Comparison of ENCODE assay signal across 25 cellular contexts in the genomic region with DNA sequence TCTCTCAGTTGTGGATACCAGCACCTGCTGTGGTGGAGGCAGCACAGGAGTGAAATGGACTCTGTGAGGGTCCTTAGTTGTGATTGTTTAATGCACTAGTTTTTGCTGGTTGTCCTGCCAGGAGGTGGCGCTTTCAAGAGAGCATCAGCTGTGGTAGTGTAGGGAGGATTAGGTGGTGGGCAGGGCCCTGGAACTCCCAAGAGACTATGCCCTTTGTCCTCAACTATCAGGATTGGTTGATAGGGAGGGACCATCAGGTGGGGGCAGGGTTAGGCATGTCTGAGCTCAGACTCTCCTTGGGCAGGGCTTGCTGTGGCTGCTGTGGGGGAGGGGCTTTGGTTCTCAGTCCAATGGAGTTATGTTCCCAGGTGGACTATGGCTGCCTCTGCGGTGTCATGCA.
DNase-seq lines count a peak whose midpoint lies in the region; ATAC-seq, FAIRE-seq and TF ChIP-seq lines count a peak whose summit lies in the region.
"Had no signal": no experiment of that assay in that cellular context is flagged by ENCODE, and none has a peak within 500 bp of the region (broad histone marks: within the 10 kb centered on the region; RNA-seq: fewer than 3 reads in every experiment).

No MANE protein-coding gene starts in this region.

- no peaks in the 10 kb centered on the region for H3K36me3 ChIP-seq in OCI-LY3 (replicated peaks; ENCODE audit: low read depth, low read length)
- H3K36me3 ChIP-seq: pancreas had no signal

- H3K4me2 ChIP-seq in OCI-LY3 (ENCODE audit: low read length), result no peak overlapping the region

- no peak for ATAC-seq in HG03342 (IDR thresholded peaks at IDR 0.05; ENCODE audit: unreplicated experiment)
- no peak for ATAC-seq in right cardiac atrium
- ATAC-seq: K562; naive thymus-derived CD4-positive, alpha-beta T cell; pancreas; sciatic nerve; stimulated activated naive CD8-positive, alpha-beta T cell treated with anti-CD3 and anti-CD28 coated beads, Interleukin-15, amount 100 ng/mL, for 72 hours had no signal

- H3K27ac ChIP-seq in OCI-LY3 (ENCODE audit: low read length), result no peak overlapping the region
- no peak overlapping the region for H3K27ac ChIP-seq in right cardiac atrium (ENCODE audit: low read length)
- H3K27ac ChIP-seq: dorsolateral prefrontal cortex, epithelial cell of prostate, pancreas had no signal

- intact Hi-C loops in right cardiac atrium (cut with DNase I), result no loop called here

- H3K4me1 ChIP-seq in OCI-LY3 (ENCODE audit: low read length) (no peaks in the 10 kb centered on the region), right cardiac atrium (ENCODE audit: control insufficient read depth, insufficient read depth, low read length) (no peaks in the 10 kb centered on the region)
- H3K4me1 ChIP-seq: pancreas had no signal

- WGBS in right cardiac atrium, result 48% methylated on average over 2 of the region's 2 CpGs

- H3K4me3 ChIP-seq in OCI-LY3 (ENCODE audit: low read length), result no peak overlapping the region
- no peak overlapping the region for H3K4me3 ChIP-seq in right cardiac atrium (ENCODE audit: low read length)
- H3K4me3 ChIP-seq: dorsolateral prefrontal cortex, K562, pancreas had no signal

- no peak overlapping the region for H2AFZ ChIP-seq in OCI-LY3 (ENCODE audit: low read depth, low read length)

- peak; percentile 51 for FAIRE-seq in GM12892 (lab: Jason Lieb, UNC)
- FAIRE-seq: frontal cortex, K562 had no signal

- H3K9me3 ChIP-seq in OCI-LY3 (ENCODE audit: insufficient read depth, low read length) (no peaks in the 10 kb centered on the region), right cardiac atrium (ENCODE audit: control insufficient read depth, low read length) (no peaks in the 10 kb centered on the region)
- H3K9me3 ChIP-seq: pancreas had no signal

- no peaks in the 10 kb centered on the region for H3K79me2 ChIP-seq in OCI-LY3 (ENCODE audit: low read length)

- no peaks in the 10 kb centered on the region for H4K20me1 ChIP-seq in OCI-LY3 (ENCODE audit: insufficient read depth, low read length)

- no peak overlapping the region for H3K9ac ChIP-seq in OCI-LY3 (ENCODE audit: low read length)

- TF ChIP-seq CTCF in OCI-LY3 (IDR thresholded peaks at IDR 0.05; ENCODE audit: low read depth, low read length), result peak; percentile 43

- TF ChIP-seq POLR2A in GM12892 (IDR thresholded peaks at IDR 0.05; ENCODE audit: low read depth, low read length), result no peak

- DNase-seq in DMS53 (lab: John Stamatoyannopoulos, UW), result peak; percentile 14
- no peak for DNase-seq in DMS53 treated with DMSO at 0.1 percent for 48 hours (lab: John Stamatoyannopoulos, UW; ENCODE audit: unreplicated experiment)
- no peak for DNase-seq in GM12892 (ENCODE audit: insufficient read length)
- peak; percentile 27 for DNase-seq in iPS-NIHi7 (ENCODE audit: extremely low spot score)
- no peak for DNase-seq in T-helper 1 cell
- DNase-seq in right cardiac atrium, result no peak
- DNase-seq: 8988T; activated CD4-positive, alpha-beta T cell treated with anti-CD3 and anti-CD28 coated beads for 1 hour; activated CD8-positive, alpha-beta memory T cell treated with anti-CD3 and anti-CD28 coated beads, Interleukin-2, amount 50 U/mL, for 48 hours; activated gamma-delta T cell; amygdala; Calu3; dorsolateral prefrontal cortex; kidney glomerular epithelial cell; naive thymus-derived CD4-positive, alpha-beta T cell; NCI-H1930; stimulated activated naive CD8-positive, alpha-beta T cell treated with anti-CD3 and anti-CD28 coated beads, Interleukin-15, amount 100 ng/mL, for 72 hours; T-helper 9 cell had no signal

- no peaks in the 10 kb centered on the region for H3K27me3 ChIP-seq in OCI-LY3 (ENCODE audit: low read depth, low read length)
- no peaks in the 10 kb centered on the region for H3K27me3 ChIP-seq in right cardiac atrium (ENCODE audit: control insufficient read depth, insufficient read depth)
- H3K27me3 ChIP-seq: pancreas had no signal

Comparison
In these comparisons a context has a peak if more than half of its experiments do, and no peak if none do; other contexts are left out.
1. DNase-seq: peak in DMS53 (single experiment) and iPS-NIHi7 (single experiment); none in DMS53 treated with DMSO at 0.1 percent for 48 hours (single experiment), GM12892 (single experiment), T-helper 1 cell (0 of 5) and right cardiac atrium (0 of 3).